ENCODE assay signal across 13 cellular contexts in genomic region chr10:71968553-71969474, GRCh38. TPM values are rescaled to one million over a fixed set of nuclear protein-coding genes. Genes with fewer than 3 reads are reported as not detected.
A peak's percentile ranks its signal among the peaks of the same experiment; 100 is the strongest.
DNase-seq lines count a peak whose midpoint lies in the region; TF ChIP-seq lines count a peak whose summit lies in the region.
"Had no signal": no experiment of that assay in that cellular context is flagged by ENCODE, and none has a peak within 500 bp of the region (broad histone marks: within the 10 kb centered on the region; RNA-seq: fewer than 3 reads in every experiment).

No MANE protein-coding gene starts in this region.

- H2BK12ac ChIP-seq in neuronal stem cell (ENCODE audit: low read length), result no peak overlapping the region

- H2BK120ac ChIP-seq in neuronal stem cell (ENCODE audit: low read depth, low read length), result peak overlapping the region; percentile 20

- TF ChIP-seq CTCF in coronary artery (IDR thresholded peaks at IDR 0.05), result no peak

- H2BK15ac ChIP-seq in neuronal stem cell (ENCODE audit: low read length), result peak overlapping the region; percentile 33

- H3K27ac ChIP-seq in coronary artery, result peak overlapping the region; percentile 19 to 94
- no peak overlapping the region for H3K27ac ChIP-seq in neuronal stem cell (replicated peaks; ENCODE audit: low read length)
- H3K27ac ChIP-seq: BLaER1 treated with 17β-estradiol and CSF1 and Interleukin-3, amounts not matched to agents 10 nM and 100 nM had no signal

- H4K91ac ChIP-seq in neuronal stem cell (ENCODE audit: low read depth, low read length, poor library complexity), result no peak overlapping the region

- peaks cover 0 to 7% of the 10 kb centered on the region in 2 donors for H3K36me3 ChIP-seq in neuronal stem cell (replicated peaks in 1 of 2; ENCODE audit: control insufficient read depth in 2 of 2, insufficient read depth in 2 of 2, low read length in 2 of 2)
- H3K36me3 ChIP-seq: BLaER1 treated with 17β-estradiol and CSF1 and Interleukin-3, amounts not matched to agents 10 nM and 100 nM; transverse colon had no signal

- no peak overlapping the region for H3K9ac ChIP-seq in neuronal stem cell (ENCODE audit: low read depth, low read length, poor library complexity)
- H3K9ac ChIP-seq: BLaER1 treated with 17β-estradiol and CSF1 and Interleukin-3, amounts not matched to agents 10 nM and 100 nM had no signal

- in situ Hi-C loops in ACHN (cut with HindIII; ENCODE audit: low pct_ligation_motif_present, low pct_unique_long_range_greater_than_20kb, low sequenced_read_pairs), result no loop called here

- H2AFZ ChIP-seq in neuronal stem cell (ENCODE audit: low read length), result no peak overlapping the region

- peaks cover 0 to 6% (median 0%) of the 10 kb centered on the region in 3 experiments for H3K27me3 ChIP-seq in neuronal stem cell (ENCODE audit: control insufficient read depth in 3 of 3, insufficient read depth in 3 of 3, low read depth in 1 of 3, low read length in 3 of 3)

- peak; percentile 71 for DNase-seq in ACHN
- peak; percentile 5 for DNase-seq in LoVo (ENCODE audit: low spot score)
- DNase-seq in coronary artery (ENCODE audit: low spot score), result no peak
- DNase-seq in neuronal stem cell (ENCODE audit: low spot score), result no peak
- no peak for DNase-seq in medulla oblongata (ENCODE audit: extremely low spot score)
- DNase-seq in anterior cingulate cortex (lab: John Stamatoyannopoulos, UW), result no peak
- no peak for DNase-seq in dermis blood vessel endothelial cell
- no peak for DNase-seq in occipital lobe (lab: John Stamatoyannopoulos, UW)
- DNase-seq: NCI-H2029, psoas muscle, transverse colon had no signal

- no peak overlapping the region for H3K4me2 ChIP-seq in neuronal stem cell (ENCODE audit: insufficient read depth, low read length, poor library complexity, severe bottlenecking)
- H3K4me2 ChIP-seq: BLaER1 treated with 17β-estradiol and CSF1 and Interleukin-3, amounts not matched to agents 10 nM and 100 nM had no signal

- H4K8ac ChIP-seq in neuronal stem cell (ENCODE audit: low read depth, low read length), result no peak overlapping the region

- H3K23ac ChIP-seq in neuronal stem cell (ENCODE audit: low read depth, low read length, poor library complexity), result no peak overlapping the region

- H3K4ac ChIP-seq in neuronal stem cell (ENCODE audit: low read length), result no peak overlapping the region

- H3K4me3 ChIP-seq in coronary artery (no peak overlapping the region), neuronal stem cell (ENCODE audit: low read length in 2 of 2) (no peak overlapping the region)
- H3K4me3 ChIP-seq: BLaER1 treated with 17β-estradiol and CSF1 and Interleukin-3, amounts not matched to agents 10 nM and 100 nM; psoas muscle; transverse colon had no signal

- no peaks in the 10 kb centered on the region for H3K9me3 ChIP-seq in neuronal stem cell (replicated peaks in 1 of 2; ENCODE audit: control insufficient read depth in 2 of 2, insufficient read depth in 1 of 2, low read depth in 1 of 2, low read length in 2 of 2)
- H3K9me3 ChIP-seq: BLaER1 treated with 17β-estradiol and CSF1 and Interleukin-3, amounts not matched to agents 10 nM and 100 nM; psoas muscle; transverse colon had no signal

- H3K18ac ChIP-seq in neuronal stem cell (ENCODE audit: low read length), result no peak overlapping the region

- peak overlapping the region; percentile 40 for H2AK5ac ChIP-seq in neuronal stem cell (ENCODE audit: low read depth, low read length)

- H3K79me1 ChIP-seq in neuronal stem cell (ENCODE audit: low read depth, low read length), result peaks cover 12% of the 10 kb centered on the region

- H3K14ac ChIP-seq in neuronal stem cell (ENCODE audit: low read length), result no peak overlapping the region

- no CpG with 5 or more reads among the region's 11 CpGs for WGBS in neuronal stem cell (ENCODE audit: extremely low coverage in 2 of 2, insufficient read length in 2 of 2, insufficient replicate concordance in 1 of 2), 2 donors

- H2BK5ac ChIP-seq in neuronal stem cell (ENCODE audit: low read length), result no peak overlapping the region

- H3K4me1 ChIP-seq in neuronal stem cell (ENCODE audit: control insufficient read depth in 2 of 2, insufficient read depth in 1 of 2, low read depth in 1 of 2, low read length in 2 of 2), result peaks cover 13 to 20% of the 10 kb centered on the region in 2 donors

RNA-seq across cellular contexts. Expression of gene CHST3, which starts 4.6 kb away (rescaled TPM):
- polyA plus RNA-seq in neuronal stem cell (2013, experiment 1 of 2), result 6.5 TPM
- 6.3 TPM for polyA plus RNA-seq in neuronal stem cell (2013, experiment 2 of 2)
- 7.0 TPM in 2 replicates for total RNA-seq in dermis blood vessel endothelial cell
- 7.2 TPM for total RNA-seq in occipital lobe
- polyA plus RNA-seq: IgD-negative memory B cell had no signal

Comparison
In these comparisons a context has a peak if more than half of its experiments do, and no peak if none do; other contexts are left out.
1. DNase-seq: peak in ACHN (single experiment) and LoVo (single experiment); none in coronary artery (single experiment), neuronal stem cell (single experiment), medulla oblongata (single experiment), anterior cingulate cortex (0 of 58), dermis blood vessel endothelial cell (single experiment) and occipital lobe (single experiment).